13 cellular contexts compared by ENCODE assay signal in the genomic region with DNA sequence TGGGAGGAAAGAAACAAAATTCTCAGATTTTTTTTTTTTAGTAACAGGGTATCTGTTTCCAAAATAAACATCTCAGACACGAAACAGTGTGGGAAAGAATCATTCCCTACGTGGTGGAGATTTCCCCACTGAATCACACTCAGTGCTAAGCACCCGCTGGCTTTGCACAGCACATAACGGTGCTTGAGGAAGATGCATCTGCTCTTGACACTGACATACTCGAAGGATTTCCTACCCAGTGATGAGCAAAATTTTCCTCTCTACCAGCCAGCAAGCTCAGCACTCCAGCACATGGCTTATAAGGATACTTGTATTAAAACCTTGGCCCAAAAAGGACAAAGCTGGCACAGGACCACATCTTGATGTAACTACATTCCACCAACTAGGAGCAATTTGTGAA. TPM values are rescaled to one million over a fixed set of nuclear protein-coding genes. Genes with fewer than 3 reads are reported as not detected.
DNase-seq lines count a peak whose midpoint lies in the region; ATAC-seq and TF ChIP-seq lines count a peak whose summit lies in the region.
"Had no signal": no experiment of that assay in that cellular context is flagged by ENCODE, and none has a peak within 500 bp of the region (broad histone marks: within the 10 kb centered on the region; RNA-seq: fewer than 3 reads in every experiment).

No MANE protein-coding gene starts in this region.

- no peak overlapping the region for H3K4me3 ChIP-seq in testis
- H3K4me3 ChIP-seq: SK-N-MC had no signal

- H3K4me1 ChIP-seq in testis, result peaks cover 12% of the 10 kb centered on the region

- intact Hi-C loops in left colon (cut with DNase I, micrococcal nuclease) (no loop called here), testis (cut with DNase I; ENCODE audit: low total_unique reads) (no loop called here)

- DNase-seq in DMS79 treated with DMSO at 0.1 percent for 48 hours (lab: John Stamatoyannopoulos, UW), result peak; percentile 10
- DNase-seq in DMS79 (lab: John Stamatoyannopoulos, UW), result no peak
- DNase-seq in astrocyte of the hippocampus (ENCODE audit: low read depth, low spot score), result peak; percentile 88
- DNase-seq in left colon, result peak; percentile 24 to 54
- DNase-seq in testis, result peak; percentile 56
- no peak for DNase-seq in NCI-H187 treated with DMSO at 0.1 percent for 48 hours (lab: John Stamatoyannopoulos, UW)
- DNase-seq in DMS114 treated with DMSO at 0.1 percent for 48 hours (lab: John Stamatoyannopoulos, UW; ENCODE audit: unreplicated experiment), result no peak
- DNase-seq in A172 (ENCODE audit: low spot score), result no peak
- DNase-seq: activated CD8-positive, alpha-beta memory T cell treated with anti-CD3 and anti-CD28 coated beads, Interleukin-2, amount 10 ng/mL, durations not matched to agents 7 days and 5 days; naive B cell; NCI-H146 had no signal

- no peaks in the 10 kb centered on the region for H3K27me3 ChIP-seq in testis

- H3K36me3 ChIP-seq in testis (ENCODE audit: low read depth, missing control alignments), result no peaks in the 10 kb centered on the region

- no peak for TF ChIP-seq CTCF in testis (IDR thresholded peaks at IDR 0.05)

- peak; percentile 19 for ATAC-seq in left colon
- ATAC-seq: activated CD8-positive, alpha-beta memory T cell treated with anti-CD3 and anti-CD28 coated beads, Interleukin-2, amount 10 ng/mL, durations not matched to agents 7 days and 5 days had no signal

- no peaks in the 10 kb centered on the region for H3K9me3 ChIP-seq in testis

- TF ChIP-seq POLR2A in testis (IDR thresholded peaks at IDR 0.05), result no peak

- no peak overlapping the region for H3K27ac ChIP-seq in testis
- H3K27ac ChIP-seq: 22Rv1 had no signal

- 31 to 45% methylated on average over 5 of the region's 5 CpGs for WGBS in testis, 2 donors

RNA-seq across cellular contexts. Expression of a gene that starts 59.1 kb away (rescaled TPM):
- total RNA-seq in left colon, result 10 to 100 TPM; 46.4 to 59.6 TPM
- 10 to 100 TPM; 34.6 to 40.9 TPM for total RNA-seq in testis
- 20.3 TPM for polyA plus RNA-seq in testis (ENCODE audit: insufficient read depth, low read depth, low replicate concordance)
- 16.5 and 21.3 TPM in 2 replicates for total RNA-seq in A172 (2014; rRNA removed; shearing (Covaris generic))

Comparison
In these comparisons a context has a peak if more than half of its experiments do, and no peak if none do; other contexts are left out.
1. DNase-seq: peak in DMS79 treated with DMSO at 0.1 percent for 48 hours (single experiment), astrocyte of the hippocampus (single experiment), left colon (2 of 2) and testis (single experiment); none in DMS79 (single experiment), NCI-H187 treated with DMSO at 0.1 percent for 48 hours (single experiment), DMS114 treated with DMSO at 0.1 percent for 48 hours (single experiment) and A172 (single experiment).